Comparison of ENCODE assay signal across 23 cellular contexts in genomic region chr2:105238664-105239240, GRCh38. TPM values are rescaled to one million over a fixed set of nuclear protein-coding genes. Genes with fewer than 3 reads are reported as not detected.
DNase-seq lines count a peak whose midpoint lies in the region; ATAC-seq and TF ChIP-seq lines count a peak whose summit lies in the region.
"Had no signal": no experiment of that assay in that cellular context is flagged by ENCODE, and none has a peak within 500 bp of the region (broad histone marks: within the 10 kb centered on the region; RNA-seq: fewer than 3 reads in every experiment).

No MANE protein-coding gene starts in this region.

- no peaks in the 10 kb centered on the region for H3K4me1 ChIP-seq in OCI-LY1 (ENCODE audit: insufficient read depth, low read length, severe bottlenecking)
- no peaks in the 10 kb centered on the region for H3K4me1 ChIP-seq in endodermal cell (ENCODE audit: control insufficient read depth, insufficient read depth, low read length)
- H3K4me1 ChIP-seq: right atrium auricular region, suprapubic skin had no signal

- no peak overlapping the region for H2AFZ ChIP-seq in OCI-LY1 (ENCODE audit: low read length)

- H3K9ac ChIP-seq in OCI-LY1 (ENCODE audit: low read length) (no peak overlapping the region), endodermal cell (ENCODE audit: extremely low read depth, low read length, poor library complexity, severe bottlenecking) (no peak overlapping the region)
- H3K9ac ChIP-seq: SK-N-SH had no signal

- H3K4me3 ChIP-seq in OCI-LY1 (ENCODE audit: low read depth, low read length, poor library complexity, severe bottlenecking) = no peak overlapping the region
- no peak overlapping the region for H3K4me3 ChIP-seq in endodermal cell (ENCODE audit: low read length)
- H3K4me3 ChIP-seq: right atrium auricular region, suprapubic skin had no signal

- H3K9me3 ChIP-seq in OCI-LY1 (ENCODE audit: low read length) (no peaks in the 10 kb centered on the region), endodermal cell (ENCODE audit: control insufficient read depth, low read length) (no peaks in the 10 kb centered on the region)
- H3K9me3 ChIP-seq: right atrium auricular region, SK-N-SH, suprapubic skin had no signal

- H3K9me3 Mint-ChIP-seq in endodermal cell (no peaks in the 10 kb centered on the region), mesothelial cell of epicardium (no peaks in the 10 kb centered on the region)
- H3K9me3 Mint-ChIP-seq: activated naive CD8-positive, alpha-beta T cell treated with anti-CD3 and anti-CD28 coated beads for 36 hours; activated T-helper 2 cell treated with anti-CD3 and anti-CD28 coated beads, Interferon-gamma antibody, Interleukin-2, Interleukin-4, amounts not matched to agents 10 μg/mL and 5 μg/mL and 100 μg/mL, durations not matched to agents 14 hours and 24 hours and 36 hours; central memory CD8-positive, alpha-beta T cell; naive B cell; stimulated activated memory B cell treated with anti-CD40 and anti-IgM and Interleukin-4, amounts not matched to agents 10 μg/mL and 1 μg/mL and 100 μg/mL, for 72 hours had no signal

- ATAC-seq in HG03439 (IDR thresholded peaks at IDR 0.05; ENCODE audit: unreplicated experiment) = no peak
- no peak for ATAC-seq in HG02884 (IDR thresholded peaks at IDR 0.05; ENCODE audit: unreplicated experiment)

- H3K36me3 Mint-ChIP-seq in endodermal cell (ENCODE audit: low read depth) (no peaks in the 10 kb centered on the region), mesothelial cell of epicardium (no peaks in the 10 kb centered on the region)
- H3K36me3 Mint-ChIP-seq: activated naive CD8-positive, alpha-beta T cell treated with anti-CD3 and anti-CD28 coated beads for 36 hours; naive B cell; stimulated activated memory B cell treated with anti-CD40 and anti-IgM and Interleukin-4, amounts not matched to agents 10 μg/mL and 1 μg/mL and 100 μg/mL, for 72 hours had no signal

- H3K79me2 ChIP-seq in OCI-LY1 (ENCODE audit: insufficient read depth, low read length) = no peaks in the 10 kb centered on the region

- peak overlapping the region; percentile 43 for H3K4me3 Mint-ChIP-seq in endodermal cell
- no peak overlapping the region for H3K4me3 Mint-ChIP-seq in mesothelial cell of epicardium
- H3K4me3 Mint-ChIP-seq: activated naive CD8-positive, alpha-beta T cell treated with anti-CD3 and anti-CD28 coated beads for 36 hours; central memory CD8-positive, alpha-beta T cell; stimulated activated memory B cell treated with anti-CD40 and anti-IgM and Interleukin-4, amounts not matched to agents 10 μg/mL and 1 μg/mL and 100 μg/mL, for 72 hours had no signal

- H3K4me1 Mint-ChIP-seq in endodermal cell (peaks cover 6% of the 10 kb centered on the region), mesothelial cell of epicardium (peaks cover 20% of the 10 kb centered on the region)

- H3K27me3 Mint-ChIP-seq in endodermal cell (ENCODE audit: insufficient read depth) (peaks cover 39% of the 10 kb centered on the region), mesothelial cell of epicardium (ENCODE audit: low read depth) (no peaks in the 10 kb centered on the region)
- H3K27me3 Mint-ChIP-seq: naive B cell; stimulated activated memory B cell treated with anti-CD40 and anti-IgM and Interleukin-4, amounts not matched to agents 10 μg/mL and 1 μg/mL and 100 μg/mL, for 72 hours had no signal

- H4K20me1 ChIP-seq in OCI-LY1 (ENCODE audit: insufficient read depth, low read length) = no peaks in the 10 kb centered on the region

- H3K4me2 ChIP-seq in OCI-LY1 (ENCODE audit: low read length) = peak overlapping the region; percentile 38; the same call in 1 of the 2 replicates
- H3K4me2 ChIP-seq: SK-N-SH had no signal

- WGBS in endodermal cell (ENCODE audit: insufficient coverage in 1 of 2, insufficient read length in 1 of 2), 2 experiments = 92 to 95% methylated on average over 11 to 14 of the region's 14 CpGs

- TF ChIP-seq CTCF in OCI-LY1 (IDR thresholded peaks at IDR 0.05; ENCODE audit: low read length) (no peak), endodermal cell (conservative IDR thresholded peaks at IDR 0.05) (no peak), mesothelial cell of epicardium (IDR thresholded peaks at IDR 0.05; ENCODE audit: unreplicated experiment) (no peak), GM20000 (IDR thresholded peaks at IDR 0.05; ENCODE audit: extremely low read depth, missing control alignments) (no peak)

- H3K27me3 ChIP-seq in OCI-LY1 (ENCODE audit: insufficient read depth, low read length) (no peaks in the 10 kb centered on the region), endodermal cell (ENCODE audit: control insufficient read depth, insufficient read depth, low read length, poor library complexity, severe bottlenecking) (no peaks in the 10 kb centered on the region)
- H3K27me3 ChIP-seq: right atrium auricular region had no signal

- DNase-seq in Caki2 (ENCODE audit: low read depth) (peak; percentile 91), endodermal cell (peak; percentile 52), mesothelial cell of epicardium (ENCODE audit: low spot score in 2 of 2, unreplicated experiment in 2 of 2) (no peak), HPDE6-E6E7 (ENCODE audit: extremely low spot score) (no peak), GM20000 (ENCODE audit: low spot score) (no peak)

- no peaks in the 10 kb centered on the region for H3F3A ChIP-seq in OCI-LY1 (ENCODE audit: insufficient read depth, low read length)

- H3K9me2 ChIP-seq in OCI-LY1 (ENCODE audit: low read depth, low read length) = no peaks in the 10 kb centered on the region
- H3K9me2 ChIP-seq: SK-N-SH had no signal

- no peaks in the 10 kb centered on the region for H3K36me3 ChIP-seq in OCI-LY1 (ENCODE audit: insufficient read depth, low read length)
- H3K36me3 ChIP-seq in endodermal cell (ENCODE audit: control insufficient read depth, insufficient read depth, low read length) = no peaks in the 10 kb centered on the region
- H3K36me3 ChIP-seq: right atrium auricular region, suprapubic skin, WERI-Rb-1 had no signal

- no peak overlapping the region for H3K27ac ChIP-seq in OCI-LY1 (ENCODE audit: low read depth, low read length, poor library complexity, severe bottlenecking)
- H3K27ac ChIP-seq in endodermal cell (ENCODE audit: low read depth, low read length) = no peak overlapping the region
- H3K27ac ChIP-seq: right atrium auricular region, RWPE1, suprapubic skin, WERI-Rb-1 had no signal

- H3K27ac Mint-ChIP-seq in endodermal cell (no peak overlapping the region), mesothelial cell of epicardium (peak overlapping the region; percentile 34)
- H3K27ac Mint-ChIP-seq: activated naive CD8-positive, alpha-beta T cell treated with anti-CD3 and anti-CD28 coated beads for 36 hours; activated T-helper 2 cell treated with anti-CD3 and anti-CD28 coated beads, Interferon-gamma antibody, Interleukin-2, Interleukin-4, amounts not matched to agents 10 μg/mL and 5 μg/mL and 100 μg/mL, durations not matched to agents 14 hours and 24 hours and 36 hours had no signal

- in situ Hi-C loops in Caki2 (cut with HindIII; ENCODE audit: low pct_unique_long_range_greater_than_20kb, low sequenced_read_pairs) = no loop called here

RNA-seq across cellular contexts. Expression of gene GPR45, which starts 2.8 kb away (rescaled TPM):
- 0.17 and 0.20 TPM in 2 replicates for total RNA-seq in Caki2 (2014; rRNA removed; shearing (Covaris generic); ENCODE audit: low replicate concordance)
- total RNA-seq in endodermal cell = not detected
- 0.28 TPM for polyA plus RNA-seq in endodermal cell (2013, experiment 1 of 2)
- polyA plus RNA-seq in endodermal cell (2013, experiment 2 of 2) = not detected
- total RNA-seq in mesothelial cell of epicardium = not detected in 3 replicates
- total RNA-seq: activated naive CD8-positive, alpha-beta T cell treated with anti-CD3 and anti-CD28 coated beads for 36 hours; activated T-helper 2 cell treated with anti-CD3 and anti-CD28 coated beads, Interferon-gamma antibody, Interleukin-2, Interleukin-4, amounts not matched to agents 10 μg/mL and 5 μg/mL and 100 μg/mL, durations not matched to agents 14 hours and 24 hours and 36 hours; dermis blood vessel endothelial cell; glomerular endothelial cell; osteocyte; right atrium auricular region; suprapubic skin; T-helper 2 cell treated with Interferon-gamma antibody and Interleukin-4, amounts not matched to agents 100 ng/mL and 5 ng/mL, for 36 hours; urinary bladder had no signal
- polyA plus RNA-seq: SK-N-SH, urinary bladder had no signal

Comparison
In these comparisons a context has a peak if more than half of its experiments do, and no peak if none do; other contexts are left out.
1. DNase-seq: peak in Caki2 (single experiment) and endodermal cell (single experiment); none in mesothelial cell of epicardium (0 of 2), HPDE6-E6E7 (single experiment) and GM20000 (single experiment).